In the genomic region with DNA sequence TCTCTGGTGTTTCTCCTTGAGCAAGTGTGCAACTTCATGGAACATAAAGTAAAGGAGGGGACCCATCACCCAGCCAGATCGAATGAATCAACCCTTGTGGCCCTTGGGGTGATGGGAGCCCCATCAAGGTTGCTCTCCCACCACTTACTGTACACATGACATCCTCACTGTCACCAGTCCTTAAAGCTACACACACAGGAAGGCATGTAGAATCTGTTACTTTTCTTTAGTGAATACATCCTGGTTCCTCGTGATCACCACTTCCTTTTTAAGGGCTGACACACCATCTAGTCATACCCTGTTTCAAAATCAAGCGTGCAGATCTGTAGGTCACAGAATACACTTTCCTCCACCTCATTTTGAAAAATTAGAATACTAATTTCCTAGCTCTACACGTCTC, we compare ENCODE assay signal across 9 cellular contexts. TPM values are rescaled to one million over a fixed set of nuclear protein-coding genes. Genes with fewer than 3 reads are reported as not detected.
DNase-seq lines count a peak whose midpoint lies in the region; ATAC-seq, FAIRE-seq and TF ChIP-seq lines count a peak whose summit lies in the region.
"Had no signal": no experiment of that assay in that cellular context is flagged by ENCODE, and none has a peak within 500 bp of the region (broad histone marks: within the 10 kb centered on the region; RNA-seq: fewer than 3 reads in every experiment).

No MANE protein-coding gene starts in this region.

- H3K27me3 ChIP-seq in bronchial epithelial cell (ENCODE audit: control insufficient read depth, insufficient read depth, low read length) = no peaks in the 10 kb centered on the region

- H3K36me3 ChIP-seq in bronchial epithelial cell (ENCODE audit: control insufficient read depth, insufficient read depth, low read length) = no peaks in the 10 kb centered on the region

- H3K4me3 ChIP-seq in bronchial epithelial cell (ENCODE audit: low read depth, low read length) = no peak overlapping the region

- no peak for ATAC-seq in GM21515 (IDR thresholded peaks at IDR 0.05; ENCODE audit: unreplicated experiment)

- no peak for TF ChIP-seq CTCF in bronchial epithelial cell (IDR thresholded peaks at IDR 0.05; ENCODE audit: insufficient read depth, low read length, severe bottlenecking)

- DNase-seq in GM03348 (ENCODE audit: low spot score) (peak; percentile 52), NCI-H226 (peak; percentile 36), bronchial epithelial cell (ENCODE audit: low read depth) (peak; percentile 94), pulmonary artery endothelial cell (ENCODE audit: low read depth, low spot score) (peak; percentile 80), NCI-H1105 treated with DMSO at 0.1 percent for 48 hours (lab: John Stamatoyannopoulos, UW) (no peak), GOT3 (lab: John Stamatoyannopoulos, UW) (no peak)
- DNase-seq in effector CD8-positive, alpha-beta T cell (lab: John Stamatoyannopoulos, UW) = no peak

- peak; percentile 23 for FAIRE-seq in bronchial epithelial cell (lab: Jason Lieb, UNC)
- FAIRE-seq: colon had no signal

RNA-seq across cellular contexts. Expression of gene MPHOSPH6, which starts 22.6 kb away (rescaled TPM):
- 71.8 and 91.9 TPM in 2 replicates for total RNA-seq in bronchial epithelial cell
- total RNA-seq in pulmonary artery endothelial cell = 28.8 and 40.0 TPM in 2 replicates

Comparison
In these comparisons a context has a peak if more than half of its experiments do, and no peak if none do; other contexts are left out.
1. DNase-seq: peak in GM03348 (single experiment), NCI-H226 (single experiment), bronchial epithelial cell (single experiment) and pulmonary artery endothelial cell (single experiment); none in NCI-H1105 treated with DMSO at 0.1 percent for 48 hours (single experiment), GOT3 (single experiment) and effector CD8-positive, alpha-beta T cell (single experiment).